In the genomic region with DNA sequence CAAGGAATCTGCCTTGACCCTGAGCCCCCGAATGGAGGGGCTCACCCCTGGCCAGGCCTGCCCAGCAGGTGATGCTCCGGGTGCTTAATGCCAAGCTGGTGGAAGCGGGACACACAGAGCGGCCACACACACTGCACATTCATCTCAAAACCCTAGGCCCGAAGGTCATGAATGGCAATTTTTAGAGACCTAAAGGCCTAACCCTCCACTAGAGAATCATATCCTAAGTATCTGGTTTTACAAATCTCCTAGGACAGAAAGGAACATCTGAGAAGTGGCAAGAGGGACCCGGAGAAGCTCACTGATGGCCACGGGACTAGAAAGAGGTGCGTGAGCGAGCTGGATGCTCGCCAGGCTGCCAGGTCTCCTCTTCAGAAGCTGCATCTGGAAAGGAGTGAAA, we compare ENCODE assay signal across 23 cellular contexts. TPM values are rescaled to one million over a fixed set of nuclear protein-coding genes. Genes with fewer than 3 reads are reported as not detected.
DNase-seq lines count a peak whose midpoint lies in the region; ATAC-seq lines count a peak whose summit lies in the region.
"Had no signal": no experiment of that assay in that cellular context is flagged by ENCODE, and none has a peak within 500 bp of the region (broad histone marks: within the 10 kb centered on the region; RNA-seq: fewer than 3 reads in every experiment).

No MANE protein-coding gene starts in this region.

- H3K36me3 Mint-ChIP-seq in activated naive CD4-positive, alpha-beta T cell treated with anti-CD3 and anti-CD28 coated beads, Interleukin-2, amount 50 U/mL, for 24 hours = peaks cover 7% of the 10 kb centered on the region
- H3K36me3 Mint-ChIP-seq in T-helper 17 cell (ENCODE audit: low read depth) = peaks cover 3% of the 10 kb centered on the region
- peaks cover 28% of the 10 kb centered on the region for H3K36me3 Mint-ChIP-seq in stimulated activated effector memory CD8-positive, alpha-beta T cell treated with anti-CD3 and anti-CD28 coated beads, Interleukin-12 subunit alpha, Interleukin-12 subunit beta, amount 100 ng/mL, for 72 hours

- no peaks in the 10 kb centered on the region for H3K9me3 ChIP-seq in T-helper 17 cell (ENCODE audit: control insufficient read depth, low read length, poor library complexity, severe bottlenecking)
- H3K9me3 ChIP-seq in effector memory CD4-positive, alpha-beta T cell (ENCODE audit: control insufficient read depth, low read length) = no peaks in the 10 kb centered on the region
- H3K9me3 ChIP-seq: breast epithelium, SJSA1 had no signal

- H3K27ac Mint-ChIP-seq in activated naive CD4-positive, alpha-beta T cell treated with anti-CD3 and anti-CD28 coated beads, Interleukin-2, amount 50 U/mL, for 24 hours = peak overlapping the region; percentile 86
- peak overlapping the region; percentile 99 for H3K27ac Mint-ChIP-seq in T-helper 17 cell
- peak overlapping the region; percentile 97 for H3K27ac Mint-ChIP-seq in stimulated activated effector memory CD8-positive, alpha-beta T cell treated with anti-CD3 and anti-CD28 coated beads, Interleukin-12 subunit alpha, Interleukin-12 subunit beta, amount 100 ng/mL, for 72 hours
- H3K27ac Mint-ChIP-seq: nephron had no signal

- no peak overlapping the region for H3K4me3 ChIP-seq in effector memory CD4-positive, alpha-beta T cell (ENCODE audit: insufficient read depth, low read depth, low read length, poor library complexity, severe bottlenecking)
- H3K4me3 ChIP-seq: breast epithelium, coronary artery, SJSA1 had no signal

- peak overlapping the region; percentile 11 for H3K27ac ChIP-seq in effector memory CD4-positive, alpha-beta T cell (ENCODE audit: insufficient read depth, low read length, poor library complexity, severe bottlenecking)
- H3K27ac ChIP-seq: breast epithelium, coronary artery, SJSA1, WERI-Rb-1 had no signal

- no peaks in the 10 kb centered on the region for H3K27me3 Mint-ChIP-seq in activated naive CD4-positive, alpha-beta T cell treated with anti-CD3 and anti-CD28 coated beads, Interleukin-2, amount 50 U/mL, for 24 hours
- H3K27me3 Mint-ChIP-seq in T-helper 17 cell = no peaks in the 10 kb centered on the region

- H3K4me3 Mint-ChIP-seq in activated naive CD4-positive, alpha-beta T cell treated with anti-CD3 and anti-CD28 coated beads, Interleukin-2, amount 50 U/mL, for 24 hours = peak overlapping the region; percentile 49
- H3K4me3 Mint-ChIP-seq in T-helper 17 cell = peak overlapping the region; percentile 19
- H3K4me3 Mint-ChIP-seq in stimulated activated effector memory CD8-positive, alpha-beta T cell treated with anti-CD3 and anti-CD28 coated beads, Interleukin-12 subunit alpha, Interleukin-12 subunit beta, amount 100 ng/mL, for 72 hours = peak overlapping the region; percentile 74
- H3K4me3 Mint-ChIP-seq: nephron had no signal

- peaks cover 34% of the 10 kb centered on the region for H3K4me1 ChIP-seq in effector memory CD4-positive, alpha-beta T cell (ENCODE audit: control insufficient read depth, insufficient read depth, low read length, poor library complexity, severe bottlenecking)

- H3K27me3 ChIP-seq in effector memory CD4-positive, alpha-beta T cell (replicated peaks; ENCODE audit: control insufficient read depth, insufficient read depth, low read length, poor library complexity, severe bottlenecking) = no peaks in the 10 kb centered on the region
- H3K27me3 ChIP-seq: breast epithelium, SJSA1 had no signal

- H3K36me3 ChIP-seq in effector memory CD4-positive, alpha-beta T cell (ENCODE audit: control insufficient read depth, insufficient read depth, low read length) = peaks cover 6% of the 10 kb centered on the region
- H3K36me3 ChIP-seq: breast epithelium, WERI-Rb-1 had no signal

- ATAC-seq in T-helper 17 cell (no peak), GM18861 (IDR thresholded peaks at IDR 0.05; ENCODE audit: unreplicated experiment) (no peak)
- no peak for ATAC-seq in stimulated activated effector memory CD8-positive, alpha-beta T cell treated with anti-CD3 and anti-CD28 coated beads, Interleukin-12 subunit alpha, Interleukin-12 subunit beta, amount 100 ng/mL, for 72 hours
- ATAC-seq: HCT116, left colon had no signal

- DNase-seq in activated naive CD4-positive, alpha-beta T cell treated with anti-CD3 and anti-CD28 coated beads, Interleukin-2, amount 50 U/mL, for 16 hours = no peak
- no peak for DNase-seq in T-helper 17 cell
- no peak for DNase-seq in effector memory CD4-positive, alpha-beta T cell
- DNase-seq in stimulated activated effector memory CD8-positive, alpha-beta T cell treated with anti-CD3 and anti-CD28 coated beads, Interleukin-12 subunit alpha, Interleukin-12 subunit beta, amount 100 ng/mL, for 72 hours (ENCODE audit: low spot score in 2 of 2) = peak in 1 of 2 donors; percentile 43
- DNase-seq in COR-L47 (lab: John Stamatoyannopoulos, UW) = no peak
- no peak for DNase-seq in cerebellar cortex (ENCODE audit: low spot score)
- DNase-seq: activated CD4-positive, alpha-beta T cell treated with anti-CD3 and anti-CD28 coated beads, Interleukin-2, amount 50 U/mL, for 48 hours; C1 segment of cervical spinal cord; DMS 273 treated with DMSO at 0.1 percent for 48 hours; glutamatergic neuron; IMR-90; left colon; NCI-H1417; NCI-H524 treated with DMSO at 0.1 percent for 48 hours; posterior cingulate gyrus; WERI-Rb-1 had no signal

- H3K4me1 Mint-ChIP-seq in activated naive CD4-positive, alpha-beta T cell treated with anti-CD3 and anti-CD28 coated beads, Interleukin-2, amount 50 U/mL, for 24 hours = peaks cover 80% of the 10 kb centered on the region
- H3K4me1 Mint-ChIP-seq in T-helper 17 cell = peaks cover 49% of the 10 kb centered on the region
- peaks cover 80% of the 10 kb centered on the region for H3K4me1 Mint-ChIP-seq in stimulated activated effector memory CD8-positive, alpha-beta T cell treated with anti-CD3 and anti-CD28 coated beads, Interleukin-12 subunit alpha, Interleukin-12 subunit beta, amount 100 ng/mL, for 72 hours
- H3K4me1 Mint-ChIP-seq: nephron had no signal

- H3K9me3 Mint-ChIP-seq in activated naive CD4-positive, alpha-beta T cell treated with anti-CD3 and anti-CD28 coated beads, Interleukin-2, amount 50 U/mL, for 24 hours = peaks cover 5% of the 10 kb centered on the region
- peaks cover 3% of the 10 kb centered on the region for H3K9me3 Mint-ChIP-seq in stimulated activated effector memory CD8-positive, alpha-beta T cell treated with anti-CD3 and anti-CD28 coated beads, Interleukin-12 subunit alpha, Interleukin-12 subunit beta, amount 100 ng/mL, for 72 hours
- H3K9me3 Mint-ChIP-seq: nephron had no signal

RNA-seq across cellular contexts. Expression of gene ST3GAL5, which starts 38.3 kb away (rescaled TPM):
- 10 to 100 TPM; 26.6 to 34.3 TPM for total RNA-seq in T-helper 17 cell

Comparison
In these comparisons a context has a peak if more than half of its experiments do, and no peak if none do; other contexts are left out.
1. H3K4me3 Mint-ChIP-seq: peak in every context shown above with its lines; median percentile 74 in stimulated activated effector memory CD8-positive, alpha-beta T cell treated with anti-CD3 and anti-CD28 coated beads, Interleukin-12 subunit alpha, Interleukin-12 subunit beta, amount 100 ng/mL, for 72 hours; 49 in activated naive CD4-positive, alpha-beta T cell treated with anti-CD3 and anti-CD28 coated beads, Interleukin-2, amount 50 U/mL, for 24 hours; 19 in T-helper 17 cell.